ENCODE assay signal across 16 cellular contexts in genomic region chr2:60440080-60440753, GRCh38.
A peak's percentile ranks its signal among the peaks of the same experiment; 100 is the strongest.
DNase-seq lines count a peak whose midpoint lies in the region; ATAC-seq, FAIRE-seq and TF ChIP-seq lines count a peak whose summit lies in the region.
"Had no signal": no experiment of that assay in that cellular context is flagged by ENCODE, and none has a peak within 500 bp of the region (broad histone marks: within the 10 kb centered on the region; RNA-seq: fewer than 3 reads in every experiment).

No MANE protein-coding gene starts in this region.

- H3K9me3 ChIP-seq in adrenal gland (replicated peaks in 1 of 3) = no peaks in the 10 kb centered on the region
- H3K9me3 ChIP-seq: vagina had no signal

- no peak overlapping the region for H3K27ac Mint-ChIP-seq in immature natural killer cell
- H3K27ac Mint-ChIP-seq in activated CD8-positive, alpha-beta T cell treated with anti-CD3 and anti-CD28 coated beads for 36 hours = no peak overlapping the region
- H3K27ac Mint-ChIP-seq: activated CD4-positive, alpha-beta memory T cell treated with anti-CD3 and anti-CD28 coated beads for 36 hours; stimulated activated naive CD8-positive, alpha-beta T cell treated with anti-CD3 and anti-CD28 coated beads, Interleukin-15, amount 100 ng/mL, for 72 hours had no signal

- peaks cover 19 to 21% of the 10 kb centered on the region in 2 donors for H3K4me1 Mint-ChIP-seq in immature natural killer cell
- no peaks in the 10 kb centered on the region for H3K4me1 Mint-ChIP-seq in activated CD8-positive, alpha-beta T cell treated with anti-CD3 and anti-CD28 coated beads for 36 hours (ENCODE audit: low read depth)
- H3K4me1 Mint-ChIP-seq: stimulated activated naive CD8-positive, alpha-beta T cell treated with anti-CD3 and anti-CD28 coated beads, Interleukin-15, amount 100 ng/mL, for 72 hours had no signal

- no peak overlapping the region for H3K27ac ChIP-seq in adrenal gland
- H3K27ac ChIP-seq: dorsolateral prefrontal cortex, vagina had no signal

- ATAC-seq in GM21423 (IDR thresholded peaks at IDR 0.05; ENCODE audit: unreplicated experiment) = peak; percentile 33
- ATAC-seq in HG03280 (IDR thresholded peaks at IDR 0.05; ENCODE audit: unreplicated experiment) = peak; percentile 7
- ATAC-seq in SK-N-SH treated with all-trans-retinoic acid at 6 μM for 48 hours = no peak
- ATAC-seq in activated CD8-positive, alpha-beta T cell treated with anti-CD3 and anti-CD28 coated beads for 36 hours = no peak

- peaks cover 0 to 2% (median 0%) of the 10 kb centered on the region in 6 donors for H3K9me3 Mint-ChIP-seq in immature natural killer cell
- H3K9me3 Mint-ChIP-seq in activated CD8-positive, alpha-beta T cell treated with anti-CD3 and anti-CD28 coated beads for 36 hours = no peaks in the 10 kb centered on the region
- H3K9me3 Mint-ChIP-seq: activated CD4-positive, alpha-beta memory T cell treated with anti-CD3 and anti-CD28 coated beads for 36 hours; stimulated activated naive CD8-positive, alpha-beta T cell treated with anti-CD3 and anti-CD28 coated beads, Interleukin-15, amount 100 ng/mL, for 72 hours had no signal

- no peak overlapping the region for H3K4me3 ChIP-seq in adrenal gland
- H3K4me3 ChIP-seq: vagina had no signal

- WGBS in adrenal gland, 4 donors = 86 to 98% (median 95%) methylated on average over 3 of the region's 3 CpGs

- H3K27me3 Mint-ChIP-seq in immature natural killer cell (ENCODE audit: low read depth in 3 of 3) = peaks cover 0 to 3% (median 0%) of the 10 kb centered on the region in 3 donors
- peaks cover 3% of the 10 kb centered on the region for H3K27me3 Mint-ChIP-seq in activated CD8-positive, alpha-beta T cell treated with anti-CD3 and anti-CD28 coated beads for 36 hours
- H3K27me3 Mint-ChIP-seq: stimulated activated naive CD8-positive, alpha-beta T cell treated with anti-CD3 and anti-CD28 coated beads, Interleukin-15, amount 100 ng/mL, for 72 hours had no signal

- H3K36me3 ChIP-seq in adrenal gland (replicated peaks in 1 of 2) = no peaks in the 10 kb centered on the region
- H3K36me3 ChIP-seq: vagina had no signal

- intact Hi-C loops in adrenal gland (cut with DNase I) = no loop called here
- intact Hi-C loops in activated CD8-positive, alpha-beta T cell treated with anti-CD3 and anti-CD28 coated beads for 36 hours (cut with micrococcal nuclease) = no loop called here

- no peaks in the 10 kb centered on the region for H3K4me1 ChIP-seq in adrenal gland (replicated peaks in 1 of 2)
- H3K4me1 ChIP-seq: vagina had no signal

- no peaks in the 10 kb centered on the region for H3K27me3 ChIP-seq in adrenal gland
- H3K27me3 ChIP-seq: dorsolateral prefrontal cortex, vagina had no signal

- no peak for TF ChIP-seq CTCF in adrenal gland (IDR thresholded peaks at IDR 0.05)
- TF ChIP-seq CTCF in activated CD8-positive, alpha-beta T cell treated with anti-CD3 and anti-CD28 coated beads for 36 hours (IDR thresholded peaks at IDR 0.05) = no peak

- CTCF ChIA-PET in activated CD8-positive, alpha-beta T cell treated with anti-CD3 and anti-CD28 coated beads for 36 hours (lab: Charles Lee) = no interaction called here

- peak; percentile 65 for FAIRE-seq in GM18507 (lab: Jason Lieb, UNC)

- H3K36me3 Mint-ChIP-seq in immature natural killer cell = no peaks in the 10 kb centered on the region
- no peaks in the 10 kb centered on the region for H3K36me3 Mint-ChIP-seq in activated CD8-positive, alpha-beta T cell treated with anti-CD3 and anti-CD28 coated beads for 36 hours (ENCODE audit: low read depth)
- H3K36me3 Mint-ChIP-seq: activated CD4-positive, alpha-beta memory T cell treated with anti-CD3 and anti-CD28 coated beads for 36 hours had no signal

- H3K4me3 Mint-ChIP-seq in immature natural killer cell = peak overlapping the region; percentile 31 to 70 (median 44)
- no peak overlapping the region for H3K4me3 Mint-ChIP-seq in activated CD8-positive, alpha-beta T cell treated with anti-CD3 and anti-CD28 coated beads for 36 hours
- H3K4me3 Mint-ChIP-seq: activated CD4-positive, alpha-beta memory T cell treated with anti-CD3 and anti-CD28 coated beads for 36 hours; stimulated activated naive CD8-positive, alpha-beta T cell treated with anti-CD3 and anti-CD28 coated beads, Interleukin-15, amount 100 ng/mL, for 72 hours had no signal

- no peak for TF ChIP-seq POLR2A in adrenal gland (IDR thresholded peaks at IDR 0.05)

- POLR2A ChIA-PET in activated CD8-positive, alpha-beta T cell treated with anti-CD3 and anti-CD28 coated beads for 36 hours (lab: Charles Lee) = no interaction called here

- DNase-seq in GM18507 (ENCODE audit: extremely low spot score, insufficient read length, low read depth) = no peak
- DNase-seq in immature natural killer cell = no peak
- no peak for DNase-seq in adrenal gland
- DNase-seq in stimulated activated CD4-positive, alpha-beta T cell treated with anti-CD3 and anti-CD28 coated beads, Interleukin-4, amount 100 ng/mL, for 24 hours = no peak
- no peak for DNase-seq in activated CD8-positive, alpha-beta T cell treated with anti-CD3 and anti-CD28 coated beads for 36 hours
- DNase-seq: activated CD4-positive, alpha-beta memory T cell treated with anti-CD3 and anti-CD28 coated beads for 36 hours; activated effector memory CD4-positive, alpha-beta T cell treated with Interleukin-2 at 50 U/mL for 16 hours; dorsolateral prefrontal cortex; NCI-H2029 treated with DMSO at 0.1 percent for 48 hours; NCI-H774; stimulated activated naive CD8-positive, alpha-beta T cell treated with anti-CD3 and anti-CD28 coated beads, Interleukin-15, amount 100 ng/mL, for 72 hours; T-helper 9 cell had no signal

TF ChIP-seq in SK-N-SH treated with all-trans-retinoic acid at 6 μM for 48 hours, 23 proteins besides CTCF, POLR2A, EP300 and RAD21:
- no peak for TF ChIP-seq SNAI2 (CRISPR knock-in tag; IDR thresholded peaks at IDR 0.05)
- TF ChIP-seq TOX (CRISPR knock-in tag; IDR thresholded peaks at IDR 0.05; ENCODE audit: borderline replicate concordance) = no peak
- no peak for TF ChIP-seq GLIS3 (CRISPR knock-in tag; IDR thresholded peaks at IDR 0.05)
- no peak for TF ChIP-seq OSR1 (CRISPR knock-in tag; IDR thresholded peaks at IDR 0.05)
- no peak for TF ChIP-seq ZFP3 (CRISPR knock-in tag; IDR thresholded peaks at IDR 0.05)
- no peak for TF ChIP-seq ARNTL (CRISPR knock-in tag; IDR thresholded peaks at IDR 0.05; ENCODE audit: borderline replicate concordance, low read depth)
- TF ChIP-seq PATZ1 (CRISPR knock-in tag; IDR thresholded peaks at IDR 0.05; ENCODE audit: borderline replicate concordance) = no peak
- TF ChIP-seq TCF4 (CRISPR knock-in tag; IDR thresholded peaks at IDR 0.05; ENCODE audit: borderline replicate concordance) = no peak

Comparison
In these comparisons a context has a peak if more than half of its experiments do, and no peak if none do; other contexts are left out.
1. ATAC-seq: peak in GM21423 (single experiment) and HG03280 (single experiment); none in SK-N-SH treated with all-trans-retinoic acid at 6 μM for 48 hours (single experiment) and activated CD8-positive, alpha-beta T cell treated with anti-CD3 and anti-CD28 coated beads for 36 hours (single experiment).